Comparison of ENCODE assay signal across 7 cellular contexts in the genomic region with DNA sequence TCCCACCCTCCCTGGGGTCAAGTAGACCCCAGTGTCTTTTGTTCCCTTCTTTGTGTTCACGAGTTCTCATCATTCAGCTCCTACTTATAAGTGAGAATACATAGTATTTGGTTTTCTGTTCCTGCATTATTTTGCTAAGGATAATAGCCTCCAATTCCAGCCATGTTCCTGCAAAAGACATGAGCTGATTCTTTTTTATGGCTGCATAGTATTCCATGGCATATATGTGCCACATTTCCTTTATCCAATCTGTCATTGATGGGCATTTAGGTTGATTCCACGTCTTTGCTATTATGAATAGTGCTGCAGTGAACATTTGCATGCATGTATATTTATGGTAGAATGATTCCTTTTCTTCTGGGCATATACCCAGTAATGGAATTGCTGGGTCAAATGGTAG. TPM values are rescaled to one million over a fixed set of nuclear protein-coding genes. Genes with fewer than 3 reads are reported as not detected.
"Had no signal": no experiment of that assay in that cellular context is flagged by ENCODE, and none has a peak within 500 bp of the region (broad histone marks: within the 10 kb centered on the region; RNA-seq: fewer than 3 reads in every experiment).

No MANE protein-coding gene starts in this region.

- H3K27ac Mint-ChIP-seq: IgD-negative memory B cell had no signal

- FAIRE-seq: HepG2, HTR-8/SVneo had no signal

- H3K4me1 Mint-ChIP-seq: IgD-negative memory B cell had no signal

- H3K27ac ChIP-seq: HL-60 had no signal

- H3K4me3 Mint-ChIP-seq: IgD-negative memory B cell had no signal

- ATAC-seq: HepG2 had no signal

- DNase-seq: IMR-90, KBM-7, KG1 had no signal

RNA-seq across cellular contexts. Expression of a gene that starts 28.3 kb away (rescaled TPM):
- polyA plus RNA-seq: IgD-negative memory B cell had no signal
